14 cellular contexts compared by ENCODE assay signal in genomic region chr15:67072442-67072841, GRCh38. TPM values are rescaled to one million over a fixed set of nuclear protein-coding genes. Genes with fewer than 3 reads are reported as not detected.
DNase-seq lines count a peak whose midpoint lies in the region; ATAC-seq and TF ChIP-seq lines count a peak whose summit lies in the region.
"Had no signal": no experiment of that assay in that cellular context is flagged by ENCODE, and none has a peak within 500 bp of the region (broad histone marks: within the 10 kb centered on the region; RNA-seq: fewer than 3 reads in every experiment).

No MANE protein-coding gene starts in this region.

- H4K20me1 ChIP-seq in PC-3 (ENCODE audit: low read length), result peaks cover 66% of the 10 kb centered on the region
- peaks cover 86% of the 10 kb centered on the region for H4K20me1 ChIP-seq in smooth muscle cell (ENCODE audit: low read depth)

- H3K9ac ChIP-seq in PC-3 (ENCODE audit: low read length) (no peak overlapping the region), smooth muscle cell (ENCODE audit: low read depth) (no peak overlapping the region)

- 85% methylated on average over 1 of the region's 1 CpG for WGBS in smooth muscle cell (ENCODE audit: low lambda C conversion rate)

- TF ChIP-seq POLR2A in breast epithelium (IDR thresholded peaks at IDR 0.05), result no peak

- H3K4me1 ChIP-seq in PC-3 (ENCODE audit: insufficient read depth, low read length), result peaks cover 87% of the 10 kb centered on the region
- peaks cover 59% of the 10 kb centered on the region for H3K4me1 ChIP-seq in smooth muscle cell (ENCODE audit: low read depth)
- peaks cover 0 to under 1% of the 10 kb centered on the region in 2 donors for H3K4me1 ChIP-seq in breast epithelium

- H3K27ac Mint-ChIP-seq in activated T-cell treated with anti-CD3 and anti-CD28 coated beads, Interleukin-2, amount 50 U/mL, for 24 hours, result peak overlapping the region; percentile 45
- no peak overlapping the region for H3K27ac Mint-ChIP-seq in activated T-cell treated with anti-CD3 and anti-CD28 coated beads, Interleukin-2, amount 50 U/mL, for 72 hours
- H3K27ac Mint-ChIP-seq in central memory CD8-positive, alpha-beta T cell (ENCODE audit: low read depth), result peak overlapping the region; percentile 83

- no peak overlapping the region for H3K4me3 ChIP-seq in PC-3 (ENCODE audit: low read length)
- no peak overlapping the region for H3K4me3 ChIP-seq in smooth muscle cell
- no peak overlapping the region for H3K4me3 ChIP-seq in breast epithelium
- H3K4me3 ChIP-seq: spleen had no signal

- no peak overlapping the region for H3K4me3 Mint-ChIP-seq in activated T-cell treated with anti-CD3 and anti-CD28 coated beads, Interleukin-2, amount 50 U/mL, for 24 hours
- H3K4me3 Mint-ChIP-seq in activated T-cell treated with anti-CD3 and anti-CD28 coated beads, Interleukin-2, amount 50 U/mL, for 72 hours, result peak overlapping the region in 1 of 2 donors; percentile 21
- H3K4me3 Mint-ChIP-seq in central memory CD8-positive, alpha-beta T cell, result peak overlapping the region; percentile 67

- peaks cover 42% of the 10 kb centered on the region for H3K36me3 Mint-ChIP-seq in activated T-cell treated with anti-CD3 and anti-CD28 coated beads, Interleukin-2, amount 50 U/mL, for 24 hours (ENCODE audit: low read depth)
- peaks cover 11 to 17% of the 10 kb centered on the region in 2 donors for H3K36me3 Mint-ChIP-seq in activated T-cell treated with anti-CD3 and anti-CD28 coated beads, Interleukin-2, amount 50 U/mL, for 72 hours (ENCODE audit: insufficient read depth in 2 of 2)
- peaks cover 18% of the 10 kb centered on the region for H3K36me3 Mint-ChIP-seq in central memory CD8-positive, alpha-beta T cell (ENCODE audit: insufficient read depth)

- CTCF ChIA-PET in PC-3 (lab: Charles Lee), result no interaction called here

- POLR2A ChIA-PET in PC-3 (lab: Charles Lee; ENCODE audit: unreplicated experiment), result interaction anchor here (0.6 kb wide), 1 partner anchor 29 kb away, joined by 4 read pairs; no protein-coding TSS in a partner anchor

- H3K36me3 ChIP-seq in PC-3 (ENCODE audit: low read depth, low read length) (peaks cover 44% of the 10 kb centered on the region), smooth muscle cell (ENCODE audit: low read depth) (no peaks in the 10 kb centered on the region), breast epithelium (no peaks in the 10 kb centered on the region)

- TF ChIP-seq CTCF in PC-3 (conservative IDR thresholded peaks at IDR 0.05; ENCODE audit: low read depth, low read length), result no peak
- no peak for TF ChIP-seq CTCF in smooth muscle cell (IDR thresholded peaks at IDR 0.05; ENCODE audit: borderline replicate concordance, insufficient read depth, poor library complexity, severe bottlenecking)
- TF ChIP-seq CTCF in breast epithelium (IDR thresholded peaks at IDR 0.05), result no peak

- H3K4me2 ChIP-seq in PC-3 (ENCODE audit: low read length), result peak overlapping the region; percentile 4; the same call in 1 of the 2 replicates
- H3K4me2 ChIP-seq in smooth muscle cell, result peak overlapping the region; percentile 3

- H3K27ac ChIP-seq in PC-3 (ENCODE audit: low read length), result no peak overlapping the region
- H3K27ac ChIP-seq in smooth muscle cell (ENCODE audit: low read depth), result peak overlapping the region; percentile 86
- no peak overlapping the region for H3K27ac ChIP-seq in breast epithelium

- no peaks in the 10 kb centered on the region for H3K9me3 Mint-ChIP-seq in activated T-cell treated with anti-CD3 and anti-CD28 coated beads, Interleukin-2, amount 50 U/mL, for 24 hours
- H3K9me3 Mint-ChIP-seq in activated T-cell treated with anti-CD3 and anti-CD28 coated beads, Interleukin-2, amount 50 U/mL, for 72 hours, result no peaks in the 10 kb centered on the region
- H3K9me3 Mint-ChIP-seq in central memory CD8-positive, alpha-beta T cell, result no peaks in the 10 kb centered on the region

- no TSS peak for BruUV-seq in PC-3 (replicated peaks; lab: Mats Ljungman, UMichigan)

- no peak for DNase-seq in activated T-cell treated with anti-CD3 and anti-CD28 coated beads, Interleukin-2, amount 50 U/mL, for 24 hours
- no peak for DNase-seq in activated T-cell treated with anti-CD3 and anti-CD28 coated beads, Interleukin-2, amount 50 U/mL, for 72 hours
- DNase-seq in PC-3, result no peak
- DNase-seq in central memory CD8-positive, alpha-beta T cell (ENCODE audit: low spot score in 2 of 2), result no peak
- no peak for DNase-seq in smooth muscle cell (lab: John Stamatoyannopoulos, UW; ENCODE audit: unreplicated experiment)
- DNase-seq in breast epithelium (ENCODE audit: low spot score in 2 of 2), result no peak
- no peak for DNase-seq in NOMO-1 (lab: John Stamatoyannopoulos, UW; ENCODE audit: unreplicated experiment in 2 of 2)
- DNase-seq: brain microvascular endothelial cell, DMS79 treated with DMSO at 0.1 percent for 48 hours, NCI-H1092 treated with DMSO at 0.1 percent for 48 hours, NCI-H2171 treated with DMSO at 0.1 percent for 48 hours, spleen had no signal

- H3K9me3 ChIP-seq in PC-3 (ENCODE audit: low read length), result no peaks in the 10 kb centered on the region
- no peaks in the 10 kb centered on the region for H3K9me3 ChIP-seq in smooth muscle cell (replicated peaks; ENCODE audit: low read depth)
- no peaks in the 10 kb centered on the region for H3K9me3 ChIP-seq in breast epithelium
- H3K9me3 ChIP-seq: spleen had no signal

- H3K4me1 Mint-ChIP-seq in activated T-cell treated with anti-CD3 and anti-CD28 coated beads, Interleukin-2, amount 50 U/mL, for 24 hours (ENCODE audit: low read depth), result peaks cover 89% of the 10 kb centered on the region
- H3K4me1 Mint-ChIP-seq in activated T-cell treated with anti-CD3 and anti-CD28 coated beads, Interleukin-2, amount 50 U/mL, for 72 hours (ENCODE audit: low read depth), result peaks cover 90% of the 10 kb centered on the region
- H3K4me1 Mint-ChIP-seq in central memory CD8-positive, alpha-beta T cell, result peaks cover 86% of the 10 kb centered on the region

- H3K27me3 Mint-ChIP-seq in activated T-cell treated with anti-CD3 and anti-CD28 coated beads, Interleukin-2, amount 50 U/mL, for 24 hours, result no peaks in the 10 kb centered on the region
- H3K27me3 Mint-ChIP-seq in activated T-cell treated with anti-CD3 and anti-CD28 coated beads, Interleukin-2, amount 50 U/mL, for 72 hours (ENCODE audit: low read depth), result no peaks in the 10 kb centered on the region
- H3K27me3 Mint-ChIP-seq in central memory CD8-positive, alpha-beta T cell, result no peaks in the 10 kb centered on the region

- H3K79me2 ChIP-seq in PC-3 (ENCODE audit: low read length) (peaks cover 100% of the 10 kb centered on the region), smooth muscle cell (ENCODE audit: low read depth) (peaks cover 88% of the 10 kb centered on the region)

- no peak for ATAC-seq in activated T-cell treated with anti-CD3 and anti-CD28 coated beads, Interleukin-2, amount 50 U/mL, for 72 hours (replicated peaks in 1 of 2)
- ATAC-seq in PC-3 (no peak), HG03097 (IDR thresholded peaks at IDR 0.05; ENCODE audit: low FRiP score, unreplicated experiment) (no peak)
- ATAC-seq in central memory CD8-positive, alpha-beta T cell (replicated peaks; ENCODE audit: extremely low read depth, poor library complexity, severe bottlenecking), result no peak
- ATAC-seq: activated CD4-positive, CD25-positive, alpha-beta regulatory T cell treated with anti-CD3 and anti-CD28 coated beads, Interleukin-2, amount 50 U/mL, for 24 hours had no signal

- H2AFZ ChIP-seq in PC-3 (ENCODE audit: low read length), result no peak overlapping the region
- no peak overlapping the region for H2AFZ ChIP-seq in smooth muscle cell (ENCODE audit: low read depth)

- no peaks in the 10 kb centered on the region for H3F3A ChIP-seq in PC-3 (ENCODE audit: low read length, unreplicated experiment)
- H3F3A ChIP-seq in smooth muscle cell (ENCODE audit: low read depth), result peaks cover 9% of the 10 kb centered on the region

- no peaks in the 10 kb centered on the region for H3K9me2 ChIP-seq in PC-3 (replicated peaks; ENCODE audit: low read length)

- intact Hi-C loops in PC-3 (cut with micrococcal nuclease), result no loop called here
- intact Hi-C loops in breast epithelium (cut with DNase I; ENCODE audit: low total_unique reads), result no loop called here

- H3K27me3 ChIP-seq in PC-3 (ENCODE audit: low read length) (no peaks in the 10 kb centered on the region), smooth muscle cell (ENCODE audit: low read depth) (no peaks in the 10 kb centered on the region), breast epithelium (no peaks in the 10 kb centered on the region)
- H3K27me3 ChIP-seq: brain microvascular endothelial cell, spleen had no signal

RNA-seq across cellular contexts. Expression of gene SMAD3, which starts 7.0 kb away (rescaled TPM):
- 10 to 100 TPM; 47.4 to 68.9 TPM for total RNA-seq in activated T-cell treated with anti-CD3 and anti-CD28 coated beads, Interleukin-2, amount 50 U/mL, for 72 hours
- total RNA-seq in PC-3 (2014; rRNA removed) (75.6 and 86.4 TPM in 2 replicates), smooth muscle cell (21.9 and 25.9 TPM in 2 replicates), breast epithelium (10 to 100 TPM; 22.5 to 44.6 (median 33.4) TPM)
- polyA plus RNA-seq in smooth muscle cell, result 20.2 and 27.7 TPM in 2 replicates
